ENCODE assay signal across 24 cellular contexts in genomic region chr1:195045072-195045471, GRCh38.
"Had no signal": no experiment of that assay in that cellular context is flagged by ENCODE, and none has a peak within 500 bp of the region (broad histone marks: within the 10 kb centered on the region; RNA-seq: fewer than 3 reads in every experiment).

No MANE protein-coding gene starts in this region.

- ATAC-seq: effector memory CD8-positive, alpha-beta T cell; esophagus mucosa; gastrocnemius medialis; heart right ventricle; left cardiac atrium; lower lobe of right lung; mucosa of descending colon; naive thymus-derived CD8-positive, alpha-beta T cell had no signal

- H3K9me3 ChIP-seq: colonic mucosa, esophagus squamous epithelium, gastrocnemius medialis, heart right ventricle, left ventricle myocardium inferior, lower lobe of right lung, mucosa of descending colon had no signal

- H3K27me3 ChIP-seq: colonic mucosa, esophagus squamous epithelium, gastrocnemius medialis, heart right ventricle had no signal

- H3K27ac ChIP-seq: colonic mucosa, epithelial cell of prostate, esophagus squamous epithelium, gastrocnemius medialis, heart right ventricle, left ventricle myocardium inferior, lower lobe of right lung had no signal

- H3K36me3 ChIP-seq: colonic mucosa, esophagus squamous epithelium, gastrocnemius medialis, heart right ventricle, left ventricle myocardium inferior, lower lobe of right lung had no signal

- H3K4me3 ChIP-seq: colonic mucosa, esophagus squamous epithelium, gastrocnemius medialis, heart right ventricle, left ventricle myocardium inferior, lower lobe of right lung, mucosa of descending colon had no signal

- DNase-seq: colonic mucosa; cortex of kidney; effector CD8-positive, alpha-beta T cell; effector memory CD8-positive, alpha-beta T cell; endodermal cell; erythroblast; esophagus squamous epithelium; foreskin fibroblast; foreskin melanocyte; gastrocnemius medialis; glutamatergic neuron; head of caudate nucleus; heart right ventricle; hippocampal formation; left cardiac atrium; left ventricle myocardium inferior; lower lobe of right lung; mesenchymal stem cell; mucosa of descending colon; naive B cell; naive thymus-derived CD8-positive, alpha-beta T cell had no signal

- FAIRE-seq: islet of Langerhans had no signal

- H3K4me1 ChIP-seq: colonic mucosa, esophagus squamous epithelium, gastrocnemius medialis, heart right ventricle, left ventricle myocardium inferior, lower lobe of right lung had no signal
